Comparison of ENCODE assay signal across 18 cellular contexts in genomic region chr7:17362439-17363095, GRCh38.
DNase-seq lines count a peak whose midpoint lies in the region; ATAC-seq and TF ChIP-seq lines count a peak whose summit lies in the region.
"Had no signal": no experiment of that assay in that cellular context is flagged by ENCODE, and none has a peak within 500 bp of the region (broad histone marks: within the 10 kb centered on the region; RNA-seq: fewer than 3 reads in every experiment).

No MANE protein-coding gene starts in this region.

- no peak for ATAC-seq in activated naive CD4-positive, alpha-beta T cell treated with anti-CD3 and anti-CD28 coated beads, Interleukin-2, amount 50 U/mL, for 72 hours
- no peak for ATAC-seq in GM19467 (IDR thresholded peaks at IDR 0.05; ENCODE audit: unreplicated experiment)
- ATAC-seq: HCT116 had no signal

- TF ChIP-seq CTCF in AG10803 (conservative IDR thresholded peaks at IDR 0.05; ENCODE audit: low read length) (no peak), chondrocyte (IDR thresholded peaks at IDR 0.05) (no peak), foreskin fibroblast (IDR thresholded peaks at IDR 0.05; ENCODE audit: low read depth, low read length) (no peak)

- H3K9me3 Mint-ChIP-seq in chondrocyte (ENCODE audit: low read depth) = peaks cover 6% of the 10 kb centered on the region
- H3K9me3 Mint-ChIP-seq in activated naive CD4-positive, alpha-beta T cell treated with anti-CD3 and anti-CD28 coated beads, Interleukin-2, amount 50 U/mL, for 72 hours = no peaks in the 10 kb centered on the region

- no peak overlapping the region for H3K4me3 ChIP-seq in AG10803 (ENCODE audit: low read length)
- no peak overlapping the region for H3K4me3 ChIP-seq in foreskin fibroblast (ENCODE audit: low read depth in 1 of 2, low read length in 2 of 2)
- H3K4me3 ChIP-seq: BLaER1, GM23248, SJSA1 had no signal

- no peak overlapping the region for H3K4me3 Mint-ChIP-seq in chondrocyte (ENCODE audit: unreplicated experiment)
- H3K4me3 Mint-ChIP-seq: CD8-positive, alpha-beta memory T cell had no signal

- peak overlapping the region; percentile 7 for H3K27ac Mint-ChIP-seq in chondrocyte (ENCODE audit: unreplicated experiment)
- no peak overlapping the region for H3K27ac Mint-ChIP-seq in activated naive CD4-positive, alpha-beta T cell treated with anti-CD3 and anti-CD28 coated beads, Interleukin-2, amount 50 U/mL, for 72 hours

- in situ Hi-C loops in KBM-7 (cut with MboI; ENCODE audit: low pct_unique_long_range_greater_than_20kb, low sequenced_read_pairs) = no loop called here

- H3K36me3 Mint-ChIP-seq in chondrocyte (ENCODE audit: low read depth) = peaks cover 6% of the 10 kb centered on the region
- H3K36me3 Mint-ChIP-seq in activated naive CD4-positive, alpha-beta T cell treated with anti-CD3 and anti-CD28 coated beads, Interleukin-2, amount 50 U/mL, for 72 hours = peaks cover 0 to 4% of the 10 kb centered on the region in 2 donors

- H3K27me3 Mint-ChIP-seq in chondrocyte (ENCODE audit: low read depth) = no peaks in the 10 kb centered on the region

- DNase-seq in AG10803 (ENCODE audit: low read depth) (peak; percentile 69), KBM-7 (peak; percentile 28), chondrocyte (ENCODE audit: low spot score) (no peak), foreskin fibroblast (peak; percentile 22 to 60), midbrain (lab: John Stamatoyannopoulos, UW) (no peak)
- DNase-seq in activated naive CD4-positive, alpha-beta T cell treated with anti-CD3 and anti-CD28 coated beads, Interleukin-2, amount 50 U/mL, for 72 hours (ENCODE audit: low spot score in 2 of 2) = no peak
- DNase-seq: CD8-positive, alpha-beta memory T cell; DMS79 treated with DMSO at 0.1 percent for 48 hours; GM23248; KG1; NCI-H1092; NCI-H446; NCI-H69; NK-92 treated with Interleukin-12 subunit alpha and Interleukin-12 subunit beta, amount 100 ng/mL, for 24 hours had no signal

- peaks cover 31% of the 10 kb centered on the region for H3K4me1 Mint-ChIP-seq in chondrocyte (ENCODE audit: low read depth)

Comparison
In these comparisons a context has a peak if more than half of its experiments do, and no peak if none do; other contexts are left out.
1. DNase-seq: peak in AG10803 (single experiment), KBM-7 (single experiment) and foreskin fibroblast (2 of 2); none in chondrocyte (single experiment), midbrain (single experiment) and activated naive CD4-positive, alpha-beta T cell treated with anti-CD3 and anti-CD28 coated beads, Interleukin-2, amount 50 U/mL, for 72 hours (0 of 2).